In genomic region chr10:63133056-63133786, GRCh38 we compare ENCODE assay signal across 8 cellular contexts. TPM values are rescaled to one million over a fixed set of nuclear protein-coding genes. Genes with fewer than 3 reads are reported as not detected.
DNase-seq lines count a peak whose midpoint lies in the region; ATAC-seq, FAIRE-seq and TF ChIP-seq lines count a peak whose summit lies in the region.

Gene NRBF2, plus strand, starts transcription at chr10:63133328. Its CDS starts 143 bp downstream, at chr10:63133471.

- intact Hi-C loops in kidney (cut with DNase I), result no loop called here

- DNase-seq in Ammon's horn (ENCODE audit: low spot score) (peak; percentile 98), NCI-H446 treated with DMSO at 0.1 percent for 48 hours (lab: John Stamatoyannopoulos, UW) (peak; percentile 88), cerebellar nuclear complex (lab: John Stamatoyannopoulos, UW) (peak; percentile 63 to 85), kidney (peak; percentile 99)
- peak; percentile 98 for DNase-seq in activated CD4-positive, CD25-positive, alpha-beta regulatory T cell treated with anti-CD3 and anti-CD28 coated beads, Interleukin-2, amount 50 U/mL, for 72 hours
- DNase-seq in stimulated activated CD4-positive, alpha-beta T cell treated with anti-CD3 and anti-CD28 coated beads, Interleukin-15, amount 100 ng/mL, for 24 hours, result peak; percentile 99

- no peaks in the 10 kb centered on the region for H3K9me3 ChIP-seq in kidney (ENCODE audit: control insufficient read depth in 1 of 2, low read length in 2 of 2)

- FAIRE-seq in kidney (lab: Jason Lieb, UNC), result no peak

- peaks cover 5 to 8% of the 10 kb centered on the region in 2 donors for H3K4me1 ChIP-seq in kidney (ENCODE audit: control insufficient read depth in 1 of 2, insufficient read depth in 1 of 2, low read depth in 1 of 2, low read length in 2 of 2)

- peak within 1 kb of the TSS; percentile 91 for H3K27ac ChIP-seq in kidney (ENCODE audit: low read depth in 2 of 2, low read length in 2 of 2)

- no peak for TF ChIP-seq CTCF in kidney (IDR thresholded peaks at IDR 0.05; ENCODE audit: borderline replicate concordance, extremely low read depth, insufficient read depth)

- ATAC-seq in GM19043 (IDR thresholded peaks at IDR 0.05; ENCODE audit: low read depth, unreplicated experiment) (peak; percentile 92), HG03378 (IDR thresholded peaks at IDR 0.05; ENCODE audit: unreplicated experiment) (peak; percentile 96)

- H3K36me3 ChIP-seq in kidney (ENCODE audit: control insufficient read depth in 1 of 2, insufficient read depth in 2 of 2, low read length in 2 of 2), result no peaks in the 10 kb centered on the region

- peak within 1 kb of the TSS; percentile 91 to 97 for H3K4me3 ChIP-seq in kidney (ENCODE audit: low read length in 2 of 2)

- H3K9ac ChIP-seq in kidney (ENCODE audit: low read length in 2 of 2), result peak within 1 kb of the TSS; percentile 50 to 96

RNA-seq across cellular contexts. Expression of gene NRBF2, which starts in this region (rescaled TPM):
- total RNA-seq in kidney, result 15.8 TPM
- polyA plus RNA-seq in kidney (ENCODE audit: insufficient read depth, low read depth, low replicate concordance), result 11.2 TPM

Comparison
In these comparisons a context has a peak if more than half of its experiments do, and no peak if none do; other contexts are left out.
1. Peak in every context shown above with its lines: DNase-seq, ATAC-seq, H3K4me3 ChIP-seq and H3K27ac ChIP-seq.